ENCODE assay signal across 9 cellular contexts in genomic region chr4:70705146-70705855, GRCh38. TPM values are rescaled to one million over a fixed set of nuclear protein-coding genes. Genes with fewer than 3 reads are reported as not detected.
A peak's percentile ranks its signal among the peaks of the same experiment; 100 is the strongest.
DNase-seq lines count a peak whose midpoint lies in the region; ATAC-seq and TF ChIP-seq lines count a peak whose summit lies in the region.
"Had no signal": no experiment of that assay in that cellular context is flagged by ENCODE, and none has a peak within 500 bp of the region (broad histone marks: within the 10 kb centered on the region; RNA-seq: fewer than 3 reads in every experiment).

No MANE protein-coding gene starts in this region.

- intact Hi-C loops in PC-9 (cut with micrococcal nuclease; ENCODE audit: unreplicated experiment), result loop anchor here (1.0 to 5.0 kb wide), 2 partner anchors 17 to 197 kb away; partner anchors contain the start of genes MOB1B and UTP3
- intact Hi-C loops in esophagus squamous epithelium (cut with DNase I), result no loop called here

- BruUV-seq in PC-9 (replicated peaks; lab: Mats Ljungman, UMichigan), result no TSS peak

- TF ChIP-seq CTCF in PC-9 (conservative IDR thresholded peaks at IDR 0.05) (no peak), esophagus squamous epithelium (IDR thresholded peaks at IDR 0.05) (peak in 1 of 6 experiments; percentile 13)

- H3F3A ChIP-seq in PC-9 (ENCODE audit: insufficient read depth, low read depth), result peaks cover 30% of the 10 kb centered on the region

- peak overlapping the region; percentile 72 for H3K27ac ChIP-seq in PC-9
- peak overlapping the region; percentile 97 to 98 (median 98) for H3K27ac ChIP-seq in esophagus squamous epithelium

- H3K9me3 ChIP-seq in PC-9 (ENCODE audit: insufficient read depth, low read depth) (no peaks in the 10 kb centered on the region), esophagus squamous epithelium (no peaks in the 10 kb centered on the region)

- H3K4me1 ChIP-seq in PC-9 (replicated peaks; ENCODE audit: insufficient read depth) (peaks cover 24% of the 10 kb centered on the region), esophagus squamous epithelium (peaks cover 15 to 82% (median 16%) of the 10 kb centered on the region in 3 donors)

- H3K9me2 ChIP-seq in PC-9 (ENCODE audit: insufficient read depth), result no peaks in the 10 kb centered on the region

- peak; percentile 87 for DNase-seq in Caki2 (ENCODE audit: low read depth)
- DNase-seq in PC-9, result peak; percentile 59 to 72
- DNase-seq in activated T-cell treated with anti-CD3 and anti-CD28 coated beads, Interleukin-2, amount 50 U/mL, for 72 hours, result peak; percentile 80 to 82
- DNase-seq in esophagus squamous epithelium (lab: John Stamatoyannopoulos, UW), result no peak
- peak; percentile 76 for DNase-seq in naive B cell
- DNase-seq in stimulated activated naive CD8-positive, alpha-beta T cell treated with anti-CD3 and anti-CD28 coated beads, Interleukin-15, Interleukin-2, amounts not matched to agents 100 U/mL and 50 U/mL, for 24 hours, result peak; percentile 83

- in situ Hi-C loops in Caki2 (cut with HindIII; ENCODE audit: low pct_unique_long_range_greater_than_20kb, low sequenced_read_pairs), result no loop called here

- peaks cover 2 to 6% of the 10 kb centered on the region in 2 donors for H3K36me3 Mint-ChIP-seq in activated T-cell treated with anti-CD3 and anti-CD28 coated beads, Interleukin-2, amount 50 U/mL, for 72 hours (ENCODE audit: insufficient read depth in 2 of 2)
- H3K36me3 Mint-ChIP-seq in naive B cell, result no peaks in the 10 kb centered on the region

- peaks cover 44% of the 10 kb centered on the region for H3K79me2 ChIP-seq in PC-9 (ENCODE audit: low read depth)

- H3K27me3 Mint-ChIP-seq in activated T-cell treated with anti-CD3 and anti-CD28 coated beads, Interleukin-2, amount 50 U/mL, for 72 hours (ENCODE audit: low read depth), result no peaks in the 10 kb centered on the region
- H3K27me3 Mint-ChIP-seq in naive B cell, result no peaks in the 10 kb centered on the region

- H3K36me3 ChIP-seq in PC-9 (ENCODE audit: low read depth) (no peaks in the 10 kb centered on the region), esophagus squamous epithelium (no peaks in the 10 kb centered on the region)

- peak overlapping the region; percentile 96 for H3K4me2 ChIP-seq in PC-9

- no peaks in the 10 kb centered on the region for H4K20me1 ChIP-seq in PC-9 (ENCODE audit: insufficient read depth)

- H3K27me3 ChIP-seq in PC-9 (ENCODE audit: insufficient read depth, low read depth) (no peaks in the 10 kb centered on the region), esophagus squamous epithelium (no peaks in the 10 kb centered on the region)

- peak in 2 of 4 donors; percentile 52 to 57 for TF ChIP-seq POLR2A in esophagus squamous epithelium (IDR thresholded peaks at IDR 0.05)

- H3K9me3 Mint-ChIP-seq in activated T-cell treated with anti-CD3 and anti-CD28 coated beads, Interleukin-2, amount 50 U/mL, for 72 hours, result no peaks in the 10 kb centered on the region
- no peaks in the 10 kb centered on the region for H3K9me3 Mint-ChIP-seq in naive B cell

- WGBS in esophagus squamous epithelium, 2 donors, result 2 to 3% methylated on average over 5 to 9 of the region's 84 CpGs

- peak; percentile 53 for ATAC-seq in GM19463 (IDR thresholded peaks at IDR 0.05; ENCODE audit: unreplicated experiment)
- ATAC-seq in HG03565 (IDR thresholded peaks at IDR 0.05; ENCODE audit: unreplicated experiment), result peak; percentile 50
- peak; percentile 71 to 78 for ATAC-seq in activated T-cell treated with anti-CD3 and anti-CD28 coated beads, Interleukin-2, amount 50 U/mL, for 72 hours (replicated peaks in 1 of 2)
- peak; percentile 69 to 72 for ATAC-seq in naive B cell (ENCODE audit: low read depth in 2 of 2)
- ATAC-seq in stimulated activated naive CD8-positive, alpha-beta T cell treated with anti-CD3 and anti-CD28 coated beads, Interleukin-15, Interleukin-2, amounts not matched to agents 100 U/mL and 50 U/mL, for 24 hours, result peak; percentile 83

- CTCF ChIA-PET in PC-9 (lab: Charles Lee), result no interaction called here

- peak overlapping the region; percentile 87 for H3K4me3 ChIP-seq in PC-9
- peak overlapping the region; percentile 71 to 93 (median 80) for H3K4me3 ChIP-seq in esophagus squamous epithelium

- H3K4me3 Mint-ChIP-seq in activated T-cell treated with anti-CD3 and anti-CD28 coated beads, Interleukin-2, amount 50 U/mL, for 72 hours, result peak overlapping the region; percentile 95 to 100
- peak overlapping the region; percentile 88 to 98 (median 94) for H3K4me3 Mint-ChIP-seq in naive B cell

- POLR2A ChIA-PET in PC-9 (lab: Charles Lee; ENCODE audit: unreplicated experiment), result interaction anchor here (0.6 to 0.7 kb wide), 2 partner anchors 29 kb away, joined by 3 to 4 read pairs; no protein-coding TSS in a partner anchor

- peak overlapping the region; percentile 99 for H3K27ac Mint-ChIP-seq in activated T-cell treated with anti-CD3 and anti-CD28 coated beads, Interleukin-2, amount 50 U/mL, for 72 hours
- peak overlapping the region; percentile 23 to 94 (median 90) for H3K27ac Mint-ChIP-seq in naive B cell

- H2AFZ ChIP-seq in PC-9, result peak overlapping the region; percentile 90

- peaks cover 36% of the 10 kb centered on the region for H3K4me1 Mint-ChIP-seq in activated T-cell treated with anti-CD3 and anti-CD28 coated beads, Interleukin-2, amount 50 U/mL, for 72 hours (ENCODE audit: low read depth)
- peaks cover 23 to 33% (median 27%) of the 10 kb centered on the region in 3 donors for H3K4me1 Mint-ChIP-seq in naive B cell

RNA-seq across cellular contexts. Expression of gene RUFY3, which starts 16.5 kb away (rescaled TPM):
- 18.2 and 42.9 TPM in 2 replicates for total RNA-seq in Caki2 (2014; rRNA removed; shearing (Covaris generic); ENCODE audit: low replicate concordance)
- total RNA-seq in PC-9 (2021) (22.8 and 23.6 TPM in 2 replicates), esophagus squamous epithelium (10 to 100 TPM; 30.4 to 63.9 (median 42.4) TPM)
- total RNA-seq in activated T-cell treated with anti-CD3 and anti-CD28 coated beads, Interleukin-2, amount 50 U/mL, for 72 hours, result 10 to 100 TPM; 27.6 to 30.2 TPM
- 10 to 100 TPM; 13.8 to 20.8 (median 14.4) TPM for polyA plus RNA-seq in naive B cell (ENCODE audit: low read depth in 6 of 6)

RNA-seq across cellular contexts. Expression of gene UTP3, which starts 17.0 kb away (rescaled TPM):
- 9.5 and 10.9 TPM in 2 replicates for total RNA-seq in Caki2 (2014; rRNA removed; shearing (Covaris generic); ENCODE audit: low replicate concordance)
- total RNA-seq in PC-9 (2021) (15.1 and 16.4 TPM in 2 replicates), esophagus squamous epithelium (10 to 100 TPM; 16.0 to 29.8 (median 24.4) TPM)
- total RNA-seq in activated T-cell treated with anti-CD3 and anti-CD28 coated beads, Interleukin-2, amount 50 U/mL, for 72 hours, result 10 to 100 TPM; 24.3 to 26.0 TPM
- 10 to 100 TPM in 4 of 6 donors, 1 to 10 TPM in 2; 2.3 to 18.2 (median 13.6) TPM for polyA plus RNA-seq in naive B cell (ENCODE audit: low read depth in 6 of 6)

RNA-seq across cellular contexts. Expression of gene JCHAIN, which starts 39.0 kb away (rescaled TPM):
- not detected in 2 replicates for total RNA-seq in Caki2 (2014; rRNA removed; shearing (Covaris generic); ENCODE audit: low replicate concordance)
- not detected in 2 replicates for total RNA-seq in PC-9 (2021)
- under 1 TPM in 1 of 2 donors, not detected in 1; 0.49 TPM for total RNA-seq in activated T-cell treated with anti-CD3 and anti-CD28 coated beads, Interleukin-2, amount 50 U/mL, for 72 hours
- 100 to 1,000 TPM in 1 of 4 donors, 10 to 100 TPM in 1, 1 to 10 TPM in 1, not detected in 1; 2.0 to 138 (median 29.0) TPM for total RNA-seq in esophagus squamous epithelium
- polyA plus RNA-seq in naive B cell (ENCODE audit: low read depth in 6 of 6), result 100 to 1,000 TPM; 198 to 689 (median 314) TPM
- total RNA-seq: pulmonary artery endothelial cell had no signal
